Comparison of ENCODE assay signal across 10 cellular contexts in genomic region chr11:68012843-68013610, GRCh38. TPM values are rescaled to one million over a fixed set of nuclear protein-coding genes. Genes with fewer than 3 reads are reported as not detected.
DNase-seq lines count a peak whose midpoint lies in the region; ATAC-seq and TF ChIP-seq lines count a peak whose summit lies in the region.
"Had no signal": no experiment of that assay in that cellular context is flagged by ENCODE, and none has a peak within 500 bp of the region (broad histone marks: within the 10 kb centered on the region; RNA-seq: fewer than 3 reads in every experiment).

No MANE protein-coding gene starts in this region.

- dilution Hi-C loops in IMR-90 (cut with HindIII; ENCODE audit: low sequenced_read_pairs, unreplicated experiment), result no loop called here

- H3K9me3 ChIP-seq in IMR-90 (ENCODE audit: control insufficient read depth, insufficient read depth, low read length), result no peaks in the 10 kb centered on the region

- H4K5ac ChIP-seq in IMR-90 (ENCODE audit: low read depth, low read length) (peak overlapping the region; percentile 92), mesendoderm (ENCODE audit: low read length) (no peak overlapping the region)

- H3K27ac ChIP-seq in ACC112 (ENCODE audit: low read depth, low read length) (peak overlapping the region; percentile 93), IMR-90 (ENCODE audit: insufficient read depth, low read length) (peak overlapping the region; percentile 88), mesendoderm (ENCODE audit: low read depth, low read length) (no peak overlapping the region)

- TF ChIP-seq CTCF in IMR-90 (conservative IDR thresholded peaks at IDR 0.05; ENCODE audit: low read depth, low read length), result no peak
- no peak for TF ChIP-seq CTCF in cardiac fibroblast (IDR thresholded peaks at IDR 0.05; ENCODE audit: low read depth, low read length)

- H4K91ac ChIP-seq in IMR-90 (ENCODE audit: insufficient read depth, low read depth, low read length), result peak overlapping the region; percentile 100

- H3K4me3 ChIP-seq in ACC112 (ENCODE audit: low read depth, low read length) (peak overlapping the region; percentile 22), IMR-90 (ENCODE audit: insufficient read depth, low read depth, low read length) (no peak overlapping the region), cardiac fibroblast (replicated peaks in 1 of 2; ENCODE audit: low read depth in 2 of 2, low read length in 2 of 2) (no peak overlapping the region), mesendoderm (ENCODE audit: low read length) (no peak overlapping the region)

- intact Hi-C loops in IMR-90 (cut with micrococcal nuclease), result loop anchor here (5.0 kb wide), 2 partner anchors 104 to 194 kb away; no protein-coding TSS in a partner anchor

- H3K36me3 ChIP-seq in ACC112 (ENCODE audit: insufficient read depth, low read length), result no peaks in the 10 kb centered on the region
- no peaks in the 10 kb centered on the region for H3K36me3 ChIP-seq in IMR-90 (ENCODE audit: control insufficient read depth, insufficient read depth, low read length)
- H3K36me3 ChIP-seq in mesendoderm (ENCODE audit: control insufficient read depth, insufficient read depth, low read length), result no peaks in the 10 kb centered on the region

- H2BK120ac ChIP-seq in IMR-90 (ENCODE audit: low read depth, low read length) (peak overlapping the region; percentile 98), mesendoderm (ENCODE audit: low read depth, low read length) (no peak overlapping the region)

- peak overlapping the region; percentile 98 for H3K14ac ChIP-seq in IMR-90 (replicated peaks; ENCODE audit: low read depth, low read length)

- in situ Hi-C loops in IMR-90 (cut with MboI; ENCODE audit: low sequenced_read_pairs), result no loop called here

- H3K9me1 ChIP-seq in IMR-90 (ENCODE audit: insufficient read depth, low read length), result peaks cover 35% of the 10 kb centered on the region

- H3K27me3 ChIP-seq in ACC112 (ENCODE audit: insufficient read depth, low read length) (no peaks in the 10 kb centered on the region), IMR-90 (ENCODE audit: control insufficient read depth, insufficient read depth, low read length) (no peaks in the 10 kb centered on the region), mesendoderm (ENCODE audit: insufficient read depth, low read length, poor library complexity) (no peaks in the 10 kb centered on the region)

- DNase-seq in IMR-90 (peak; percentile 95), cardiac fibroblast (ENCODE audit: low read depth in 2 of 2) (peak; percentile 97 to 98), mesendoderm (peak; percentile 66), KG1 (lab: John Stamatoyannopoulos, UW) (no peak)
- no peak for DNase-seq in stimulated activated CD4-positive, alpha-beta T cell treated with anti-CD3 and anti-CD28 coated beads, Interleukin-12 subunit alpha, Interleukin-12 subunit beta, amount 100 ng/mL, for 4 hours
- DNase-seq: CD8-positive, alpha-beta T cell; effector memory CD4-positive, alpha-beta T cell had no signal

- BruUV-seq in IMR-90 (replicated peaks; lab: Mats Ljungman, UMichigan), result no TSS peak

- CTCF ChIA-PET in IMR-90 (lab: Yijun Ruan, JAX), result no interaction called here

- H3K4me1 ChIP-seq in ACC112 (ENCODE audit: control insufficient read depth, insufficient read depth, low read length, unreplicated experiment) (peaks cover 67% of the 10 kb centered on the region), IMR-90 (ENCODE audit: control insufficient read depth, insufficient read depth, low read length) (peaks cover 47% of the 10 kb centered on the region), mesendoderm (ENCODE audit: control insufficient read depth, low read depth, low read length) (no peaks in the 10 kb centered on the region)

- peaks cover 25% of the 10 kb centered on the region for H3K79me2 ChIP-seq in ACC112 (ENCODE audit: control insufficient read depth, insufficient read depth, low read length, unreplicated experiment)
- H3K79me2 ChIP-seq in mesendoderm (ENCODE audit: control insufficient read depth, insufficient read depth, low read length), result no peaks in the 10 kb centered on the region

- H2AK5ac ChIP-seq in IMR-90 (ENCODE audit: low read depth, low read length) (peak overlapping the region; percentile 100), mesendoderm (ENCODE audit: low read length) (no peak overlapping the region)

- POLR2A ChIA-PET in IMR-90 (lab: Charles Lee; ENCODE audit: unreplicated experiment), result interaction anchor here (0.6 kb wide), 1 partner anchor 19 kb away, joined by 3 read pairs; no protein-coding TSS in a partner anchor

- peak; percentile 65 for ATAC-seq in IMR-90 (ENCODE audit: low read depth)
- no peak for ATAC-seq in HG02571 (IDR thresholded peaks at IDR 0.05; ENCODE audit: unreplicated experiment)
- no peak for ATAC-seq in HG03135 (IDR thresholded peaks at IDR 0.05; ENCODE audit: unreplicated experiment)
- ATAC-seq: CD8-positive, alpha-beta T cell had no signal

- peak overlapping the region; percentile 85 for H3K56ac ChIP-seq in IMR-90 (ENCODE audit: extremely low read depth, insufficient read depth, low read length)
- H3K56ac ChIP-seq in mesendoderm (ENCODE audit: low read length), result no peak overlapping the region

- no peaks in the 10 kb centered on the region for H4K20me1 ChIP-seq in IMR-90 (ENCODE audit: insufficient read depth, low read length)

- H3K4ac ChIP-seq in IMR-90 (ENCODE audit: low read depth, low read length) (peak overlapping the region; percentile 100), mesendoderm (ENCODE audit: low read depth, low read length) (no peak overlapping the region)

- H3K9ac ChIP-seq in IMR-90 (ENCODE audit: low read depth, low read length) (peak overlapping the region; percentile 35), mesendoderm (ENCODE audit: low read length) (no peak overlapping the region)

- H2BK5ac ChIP-seq in IMR-90 (ENCODE audit: low read depth, low read length, poor library complexity, severe bottlenecking) (peak overlapping the region; percentile 92), mesendoderm (ENCODE audit: low read length) (no peak overlapping the region)

- H3K4me2 ChIP-seq in IMR-90 (ENCODE audit: low read depth, low read length) (peak overlapping the region; percentile 44), mesendoderm (ENCODE audit: low read length) (no peak overlapping the region)

- peak overlapping the region; percentile 88 to 92 for H4K8ac ChIP-seq in IMR-90 (ENCODE audit: low read depth in 2 of 2, low read length in 2 of 2)
- H4K8ac ChIP-seq in mesendoderm (ENCODE audit: low read depth, low read length), result no peak overlapping the region

- TF ChIP-seq RAD21 in IMR-90 (IDR thresholded peaks at IDR 0.05; ENCODE audit: low read length), result no peak

- H3K23ac ChIP-seq in IMR-90 (ENCODE audit: low read depth, low read length), result peak overlapping the region; percentile 70
- H3K23ac ChIP-seq in mesendoderm (ENCODE audit: low read length), result no peak overlapping the region

- peak overlapping the region; percentile 93 for H2BK20ac ChIP-seq in IMR-90 (ENCODE audit: low read depth, low read length)

- H2AK9ac ChIP-seq in IMR-90 (replicated peaks; ENCODE audit: low read depth, low read length, poor library complexity), result peak overlapping the region; percentile 100

- H3K18ac ChIP-seq in IMR-90 (ENCODE audit: low read depth, low read length) (peak overlapping the region; percentile 72), mesendoderm (ENCODE audit: low read length) (no peak overlapping the region)

- no peak for TF ChIP-seq POLR2A in IMR-90 (IDR thresholded peaks at IDR 0.05; ENCODE audit: low read depth, low read length)

- WGBS in IMR-90 (ENCODE audit: extremely low coverage in 2 of 2, insufficient read length in 1 of 2), 2 experiments, result 17% methylated on average over 2 of the region's 16 CpGs; no CpG with 5 or more reads in 1 of the 2 experiments
- no CpG with 5 or more reads among the region's 16 CpGs for WGBS in mesendoderm (ENCODE audit: extremely low coverage, insufficient coverage, low lambda C conversion rate)

- peak overlapping the region; percentile 98; the same call in 2 of the 3 replicates for H2BK15ac ChIP-seq in IMR-90 (ENCODE audit: low read depth, low read length)
- H2BK15ac ChIP-seq in mesendoderm (replicated peaks; ENCODE audit: low read depth), result no peak overlapping the region

- H3K79me1 ChIP-seq in IMR-90 (ENCODE audit: low read depth in 1 of 2, low read length in 2 of 2) (peaks cover 23 to 45% of the 10 kb centered on the region in 2 experiments; a peak in 3 of 4 replicates), mesendoderm (ENCODE audit: low read length) (no peaks in the 10 kb centered on the region)

- H2AFZ ChIP-seq in ACC112 (ENCODE audit: low read length, unreplicated experiment) (no peak overlapping the region), IMR-90 (replicated peaks; ENCODE audit: low read length, poor library complexity) (peak overlapping the region; percentile 80)

TF ChIP-seq in IMR-90, 13 proteins besides CTCF, POLR2A, EP300 and RAD21 (continues in another document):
- no peak for TF ChIP-seq NFE2L2 (IDR thresholded peaks at IDR 0.05; ENCODE audit: low read depth, low read length)

RNA-seq across cellular contexts. Expression of gene ALDH3B1, which starts 2.9 kb away (rescaled TPM):
- 11.8 and 11.9 TPM in 2 replicates for total RNA-seq in IMR-90 (2012; rRNA removed)
- 22.8 and 28.5 TPM in 2 replicates for polyA plus RNA-seq in IMR-90 (2012; rRNA removed)
- polyA plus RNA-seq in IMR-90 (2012; cell fraction: cytosol; rRNA removed), result 18.0 and 34.9 TPM in 2 replicates
- 29.6 and 66.4 TPM in 2 replicates for polyA plus RNA-seq in IMR-90 (2012; cell fraction: nucleus; rRNA removed; ENCODE audit: low replicate concordance)
- 0.04 TPM for polyA plus RNA-seq in mesendoderm (2013, experiment 1 of 2)
- 0.15 TPM for polyA plus RNA-seq in mesendoderm (2013, experiment 2 of 2)
- total RNA-seq: CD8-positive, alpha-beta T cell had no signal

RNA-seq across cellular contexts. Expression of gene UNC93B1, which starts 9.1 kb away (rescaled TPM):
- 10.6 and 10.9 TPM in 2 replicates for total RNA-seq in IMR-90 (2012; rRNA removed)
- polyA plus RNA-seq in IMR-90 (2012; rRNA removed), result 18.8 and 19.2 TPM in 2 replicates
- polyA plus RNA-seq in IMR-90 (2012; cell fraction: cytosol; rRNA removed), result 10.1 and 28.4 TPM in 2 replicates
- 48.5 and 108 TPM in 2 replicates for polyA plus RNA-seq in IMR-90 (2012; cell fraction: nucleus; rRNA removed; ENCODE audit: low replicate concordance)
- polyA plus RNA-seq in mesendoderm (2013, experiment 1 of 2), result 7.5 TPM
- polyA plus RNA-seq in mesendoderm (2013, experiment 2 of 2), result 7.5 TPM

RNA-seq across cellular contexts. Expression of gene NDUFS8, which starts 17.5 kb away (rescaled TPM):
- total RNA-seq in IMR-90 (2012; rRNA removed), result 80.0 and 85.9 TPM in 2 replicates
- polyA plus RNA-seq in IMR-90 (2012; rRNA removed), result 131 and 165 TPM in 2 replicates
- polyA plus RNA-seq in IMR-90 (2012; cell fraction: cytosol; rRNA removed), result 305 and 345 TPM in 2 replicates
- 87.1 and 239 TPM in 2 replicates for polyA plus RNA-seq in IMR-90 (2012; cell fraction: nucleus; rRNA removed; ENCODE audit: low replicate concordance)
- 113 TPM for polyA plus RNA-seq in mesendoderm (2013, experiment 1 of 2)
- 110 TPM for polyA plus RNA-seq in mesendoderm (2013, experiment 2 of 2)

RNA-seq across cellular contexts. Expression of gene TCIRG1, which starts 25.8 kb away (rescaled TPM):
- total RNA-seq in IMR-90 (2012; rRNA removed), result 25.3 and 30.8 TPM in 2 replicates
- 117 and 148 TPM in 2 replicates for polyA plus RNA-seq in IMR-90 (2012; rRNA removed)
- polyA plus RNA-seq in IMR-90 (2012; cell fraction: cytosol; rRNA removed), result 31.2 and 68.1 TPM in 2 replicates
- polyA plus RNA-seq in IMR-90 (2012; cell fraction: nucleus; rRNA removed; ENCODE audit: low replicate concordance), result 905 and 2,934 TPM in 2 replicates
- polyA plus RNA-seq in mesendoderm (2013, experiment 1 of 2), result 5.4 TPM
- polyA plus RNA-seq in mesendoderm (2013, experiment 2 of 2), result 5.8 TPM

Comparison
In these comparisons a context has a peak if more than half of its experiments do, and no peak if none do; other contexts are left out.
1. DNase-seq: peak in IMR-90 (single experiment), cardiac fibroblast (2 of 2) and mesendoderm (single experiment); none in stimulated activated CD4-positive, alpha-beta T cell treated with anti-CD3 and anti-CD28 coated beads, Interleukin-12 subunit alpha, Interleukin-12 subunit beta, amount 100 ng/mL, for 4 hours (single experiment) and KG1 (single experiment).